22 cellular contexts compared by ENCODE assay signal in the genomic region with DNA sequence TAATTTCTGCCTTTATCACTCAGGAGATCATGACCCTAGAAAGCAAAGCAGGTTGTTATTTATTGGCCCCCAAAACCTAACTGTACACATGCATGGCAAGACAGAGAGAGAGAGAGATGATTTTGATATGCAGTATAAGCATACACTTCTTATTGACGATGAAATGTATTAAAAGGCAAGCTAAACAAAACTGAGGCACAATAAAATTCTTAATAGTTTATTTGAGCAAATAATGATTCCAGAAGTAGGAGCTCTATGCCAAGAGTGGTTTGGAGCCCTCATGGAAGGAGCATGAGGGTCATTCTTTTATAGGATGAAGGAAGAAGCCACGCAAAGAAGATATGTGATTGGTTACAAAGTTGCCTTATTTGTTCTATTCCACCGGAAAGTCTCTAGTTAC.
DNase-seq lines count a peak whose midpoint lies in the region; ATAC-seq and TF ChIP-seq lines count a peak whose summit lies in the region.
"Had no signal": no experiment of that assay in that cellular context is flagged by ENCODE, and none has a peak within 500 bp of the region (broad histone marks: within the 10 kb centered on the region; RNA-seq: fewer than 3 reads in every experiment).

No MANE protein-coding gene starts in this region.

- peak; percentile 42 for ATAC-seq in PC-3
- ATAC-seq in activated CD8-positive, alpha-beta memory T cell treated with anti-CD3 and anti-CD28 coated beads, Interleukin-2, amount 10 ng/mL, durations not matched to agents 7 days and 5 days = no peak
- ATAC-seq: A549, GM12878 had no signal

- H3K4me3 Mint-ChIP-seq in activated CD8-positive, alpha-beta memory T cell treated with anti-CD3 and anti-CD28 coated beads, Interleukin-2, amount 10 ng/mL, durations not matched to agents 7 days and 5 days = no peak overlapping the region
- H3K4me3 Mint-ChIP-seq: B cell; CD14-positive monocyte; CD4-positive, alpha-beta memory T cell; CD4-positive, CD25-positive, alpha-beta regulatory T cell; CD8-positive, alpha-beta memory T cell had no signal

- H4K20me1 ChIP-seq in PC-3 (ENCODE audit: low read length) = no peaks in the 10 kb centered on the region
- H4K20me1 ChIP-seq: BLaER1 treated with 17β-estradiol and CSF1 and Interleukin-3, amounts not matched to agents 10 nM and 100 nM had no signal

- intact Hi-C loops in PC-3 (cut with micrococcal nuclease) = no loop called here
- intact Hi-C loops in tibial artery (cut with DNase I; ENCODE audit: low total_unique reads) = no loop called here

- DNase-seq in PC-3 (no peak), tibial artery (no peak), H7 (no peak)
- no peak for DNase-seq in activated CD8-positive, alpha-beta memory T cell treated with anti-CD3 and anti-CD28 coated beads, Interleukin-2, amount 10 ng/mL, durations not matched to agents 7 days and 5 days
- DNase-seq: AML-193; CD4-positive, alpha-beta memory T cell; CD4-positive, CD25-positive, alpha-beta regulatory T cell; CD8-positive, alpha-beta memory T cell; COR-L47; DMS 273 treated with DMSO at 0.1 percent for 48 hours; DMS153; DMS53; DMS79; DND-41; EL; GDM1 had no signal

- POLR2A ChIA-PET in PC-3 (lab: Charles Lee; ENCODE audit: unreplicated experiment) = interaction anchor here (0.7 kb wide), 1 partner anchor 683 kb away, joined by 4 read pairs; no protein-coding TSS in a partner anchor

- H3K27ac Mint-ChIP-seq in activated CD8-positive, alpha-beta memory T cell treated with anti-CD3 and anti-CD28 coated beads, Interleukin-2, amount 10 ng/mL, durations not matched to agents 7 days and 5 days = no peak overlapping the region
- H3K27ac Mint-ChIP-seq: B cell; CD14-positive monocyte; CD4-positive, alpha-beta memory T cell; CD4-positive, CD25-positive, alpha-beta regulatory T cell; CD8-positive, alpha-beta memory T cell had no signal

- H3K36me3 Mint-ChIP-seq in activated CD8-positive, alpha-beta memory T cell treated with anti-CD3 and anti-CD28 coated beads, Interleukin-2, amount 10 ng/mL, durations not matched to agents 7 days and 5 days = no peaks in the 10 kb centered on the region
- H3K36me3 Mint-ChIP-seq: CD14-positive monocyte; CD4-positive, alpha-beta memory T cell; CD8-positive, alpha-beta memory T cell had no signal

- no peaks in the 10 kb centered on the region for H3K9me2 ChIP-seq in PC-3 (replicated peaks; ENCODE audit: low read length)

- H3K9me3 ChIP-seq in PC-3 (ENCODE audit: low read length) (no peaks in the 10 kb centered on the region), tibial artery (no peaks in the 10 kb centered on the region)
- H3K9me3 ChIP-seq: A549 had no signal

- BruUV-seq in PC-3 (replicated peaks; lab: Mats Ljungman, UMichigan) = no TSS peak

- H3K9ac ChIP-seq in PC-3 (ENCODE audit: low read length) = no peak overlapping the region
- H3K9ac ChIP-seq: BLaER1 treated with 17β-estradiol and CSF1 and Interleukin-3, amounts not matched to agents 10 nM and 100 nM had no signal

- TF ChIP-seq CTCF in C4-2B (conservative IDR thresholded peaks at IDR 0.05) = no peak
- TF ChIP-seq CTCF in PC-3 (conservative IDR thresholded peaks at IDR 0.05; ENCODE audit: low read depth, low read length) = no peak
- TF ChIP-seq CTCF in tibial artery (IDR thresholded peaks at IDR 0.05) = no peak

- CTCF ChIA-PET in PC-3 (lab: Charles Lee) = no interaction called here
- CTCF ChIA-PET in activated CD8-positive, alpha-beta memory T cell treated with anti-CD3 and anti-CD28 coated beads, Interleukin-2, amount 10 ng/mL, durations not matched to agents 7 days and 5 days (lab: Charles Lee) = no interaction called here

- peaks cover 12% of the 10 kb centered on the region for H3K9me3 Mint-ChIP-seq in activated CD8-positive, alpha-beta memory T cell treated with anti-CD3 and anti-CD28 coated beads, Interleukin-2, amount 10 ng/mL, durations not matched to agents 7 days and 5 days (ENCODE audit: low read depth)

- H3K27me3 ChIP-seq in PC-3 (ENCODE audit: low read length) = no peaks in the 10 kb centered on the region
- H3K27me3 ChIP-seq in tibial artery = no peaks in the 10 kb centered on the region
- H3K27me3 ChIP-seq in H7 (ENCODE audit: control insufficient read depth, insufficient read depth, low read length) = no peaks in the 10 kb centered on the region
- H3K27me3 ChIP-seq: BLaER1 treated with 17β-estradiol and CSF1 and Interleukin-3, amounts not matched to agents 10 nM and 100 nM had no signal

- H3K36me3 ChIP-seq in PC-3 (ENCODE audit: low read depth, low read length) (no peaks in the 10 kb centered on the region), tibial artery (no peaks in the 10 kb centered on the region), H7 (replicated peaks; ENCODE audit: control insufficient read depth, insufficient read depth, low read length) (no peaks in the 10 kb centered on the region)
- H3K36me3 ChIP-seq: BLaER1 treated with 17β-estradiol and CSF1 and Interleukin-3, amounts not matched to agents 10 nM and 100 nM had no signal

- no peaks in the 10 kb centered on the region for H3F3A ChIP-seq in PC-3 (ENCODE audit: low read length, unreplicated experiment)

- H3K4me2 ChIP-seq in PC-3 (ENCODE audit: low read length) = no peak overlapping the region
- H3K4me2 ChIP-seq: A549; BLaER1 treated with 17β-estradiol and CSF1 and Interleukin-3, amounts not matched to agents 10 nM and 100 nM had no signal

- H3K4me1 ChIP-seq in PC-3 (ENCODE audit: insufficient read depth, low read length) (no peaks in the 10 kb centered on the region), tibial artery (no peaks in the 10 kb centered on the region)
- H3K4me1 ChIP-seq: A549 had no signal

- H3K27ac ChIP-seq in C4-2B (peak overlapping the region; percentile 90; the same call in 1 of the 2 replicates), PC-3 (ENCODE audit: low read length) (no peak overlapping the region), tibial artery (no peak overlapping the region)
- H3K27ac ChIP-seq: A549; BLaER1 treated with 17β-estradiol and CSF1 and Interleukin-3, amounts not matched to agents 10 nM and 100 nM had no signal

- no peak overlapping the region for H2AFZ ChIP-seq in PC-3 (ENCODE audit: low read length)

- H3K79me2 ChIP-seq in PC-3 (ENCODE audit: low read length) = no peaks in the 10 kb centered on the region

- H3K27me3 Mint-ChIP-seq in activated CD8-positive, alpha-beta memory T cell treated with anti-CD3 and anti-CD28 coated beads, Interleukin-2, amount 10 ng/mL, durations not matched to agents 7 days and 5 days = no peaks in the 10 kb centered on the region
- H3K27me3 Mint-ChIP-seq: B cell; CD4-positive, alpha-beta memory T cell; CD4-positive, CD25-positive, alpha-beta regulatory T cell had no signal

- H3K4me3 ChIP-seq in PC-3 (ENCODE audit: low read length) = no peak overlapping the region
- no peak overlapping the region for H3K4me3 ChIP-seq in tibial artery
- H3K4me3 ChIP-seq in H7 (ENCODE audit: insufficient read depth, low read depth, low read length) = no peak overlapping the region
- H3K4me3 ChIP-seq: A549; BLaER1 treated with 17β-estradiol and CSF1 and Interleukin-3, amounts not matched to agents 10 nM and 100 nM; GM12878 had no signal

- H3K4me1 Mint-ChIP-seq in activated CD8-positive, alpha-beta memory T cell treated with anti-CD3 and anti-CD28 coated beads, Interleukin-2, amount 10 ng/mL, durations not matched to agents 7 days and 5 days = no peaks in the 10 kb centered on the region
- H3K4me1 Mint-ChIP-seq: B cell; CD14-positive monocyte; CD4-positive, alpha-beta memory T cell; CD4-positive, CD25-positive, alpha-beta regulatory T cell; CD8-positive, alpha-beta memory T cell had no signal
